24 cellular contexts compared by ENCODE assay signal in the genomic region with DNA sequence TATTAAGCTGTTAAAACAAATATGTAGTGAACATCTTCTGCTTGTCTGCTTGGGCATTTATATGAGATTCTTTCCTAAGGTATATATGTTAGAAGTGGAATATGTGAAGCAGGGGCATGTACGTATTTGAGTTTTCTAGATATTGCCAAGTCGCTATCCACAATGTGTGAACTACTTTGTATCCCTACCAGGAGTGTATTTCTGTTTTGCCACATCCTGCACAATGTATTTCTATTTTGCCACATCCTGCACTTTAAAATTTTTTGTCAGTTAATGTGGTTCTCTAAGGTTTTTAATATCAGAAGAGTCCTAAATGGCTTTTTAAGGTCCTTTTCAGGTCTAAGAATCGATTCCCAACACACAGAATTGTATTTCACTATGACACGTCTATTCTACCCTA.
"Had no signal": no experiment of that assay in that cellular context is flagged by ENCODE, and none has a peak within 500 bp of the region (broad histone marks: within the 10 kb centered on the region; RNA-seq: fewer than 3 reads in every experiment).

No MANE protein-coding gene starts in this region.

- H3K9me3 ChIP-seq: colonic mucosa, gastrocnemius medialis had no signal

- H3K4me1 ChIP-seq: colonic mucosa, esophagus muscularis mucosa, esophagus squamous epithelium, foreskin keratinocyte, gastrocnemius medialis, gastroesophageal sphincter, heart left ventricle, heart right ventricle had no signal

- ATAC-seq: effector memory CD8-positive, alpha-beta T cell; esophagus mucosa; foreskin keratinocyte; gastrocnemius medialis; gastroesophageal sphincter; heart left ventricle; heart right ventricle had no signal

- H3K27ac ChIP-seq: colonic mucosa, coronary artery, dorsolateral prefrontal cortex, epithelial cell of prostate, esophagus muscularis mucosa, esophagus squamous epithelium, foreskin keratinocyte, gastrocnemius medialis, gastroesophageal sphincter, heart left ventricle, heart right ventricle had no signal

- H3K36me3 ChIP-seq: colonic mucosa, esophagus muscularis mucosa, esophagus squamous epithelium, gastrocnemius medialis, gastroesophageal sphincter, heart left ventricle, heart right ventricle had no signal

- H3K4me3 ChIP-seq: colonic mucosa, coronary artery, dorsolateral prefrontal cortex, esophagus muscularis mucosa, esophagus squamous epithelium, gastrocnemius medialis, gastroesophageal sphincter, heart left ventricle, heart right ventricle had no signal

- H3K27me3 ChIP-seq: colonic mucosa, esophagus squamous epithelium, foreskin keratinocyte, gastrocnemius medialis, gastroesophageal sphincter, heart left ventricle had no signal

- DNase-seq: colonic mucosa; cortex of kidney; dermis blood vessel endothelial cell; dorsolateral prefrontal cortex; effector CD4-positive, alpha-beta T cell; effector CD8-positive, alpha-beta T cell; effector memory CD4-positive, alpha-beta T cell; effector memory CD8-positive, alpha-beta T cell; endodermal cell; erythroblast; esophagus squamous epithelium; foreskin fibroblast; foreskin keratinocyte; foreskin melanocyte; gastrocnemius medialis; glutamatergic neuron; head of caudate nucleus; heart left ventricle; heart right ventricle had no signal
